Comparison of ENCODE assay signal across 18 cellular contexts in genomic region chr12:42410345-42410744, GRCh38.
A peak's percentile ranks its signal among the peaks of the same experiment; 100 is the strongest.
DNase-seq lines count a peak whose midpoint lies in the region; ATAC-seq and TF ChIP-seq lines count a peak whose summit lies in the region.
"Had no signal": no experiment of that assay in that cellular context is flagged by ENCODE, and none has a peak within 500 bp of the region (broad histone marks: within the 10 kb centered on the region; RNA-seq: fewer than 3 reads in every experiment).

No MANE protein-coding gene starts in this region.

- H2AFZ ChIP-seq in SK-N-SH (ENCODE audit: low read depth) (no peak overlapping the region), hepatocyte (no peak overlapping the region)

- H3K9me2 ChIP-seq in SK-N-SH, result no peaks in the 10 kb centered on the region
- no peaks in the 10 kb centered on the region for H3K9me2 ChIP-seq in hepatocyte (replicated peaks; ENCODE audit: insufficient read depth)

- POLR2A ChIA-PET in SK-N-SH (lab: Yijun Ruan, JAX), result interaction anchor here (0.6 kb wide), 1 partner anchor 1194 kb away, joined by 3 read pairs; no protein-coding TSS in a partner anchor

- 42% methylated on average over 1 of the region's 1 CpG for WGBS in SK-N-SH (ENCODE audit: low lambda C conversion rate)
- 56% methylated on average over 1 of the region's 1 CpG for WGBS in hepatocyte (ENCODE audit: low lambda C conversion rate, missing lambda C conversion rate)
- WGBS in urinary bladder, result 71% methylated on average over 1 of the region's 1 CpG

- no peak for TF ChIP-seq CTCF in SK-N-SH (IDR thresholded peaks at IDR 0.05)
- TF ChIP-seq CTCF in RWPE2 (IDR thresholded peaks at IDR 0.05; ENCODE audit: poor library complexity, severe bottlenecking), result no peak
- TF ChIP-seq CTCF in hepatocyte (IDR thresholded peaks at IDR 0.05; ENCODE audit: poor library complexity), result no peak

- no peak for TF ChIP-seq RAD21 in SK-N-SH (IDR thresholded peaks at IDR 0.05; ENCODE audit: low read length)

- H3K36me3 ChIP-seq in SK-N-SH (replicated peaks in 1 of 2; ENCODE audit: control insufficient read depth in 1 of 2, insufficient read depth in 2 of 2, low read length in 1 of 2) (peaks cover 10 to 24% of the 10 kb centered on the region in 2 experiments), RWPE2 (ENCODE audit: low read depth) (peaks cover 9% of the 10 kb centered on the region), hepatocyte (replicated peaks; ENCODE audit: insufficient read depth, low read depth) (no peaks in the 10 kb centered on the region), urinary bladder (ENCODE audit: insufficient read depth) (no peaks in the 10 kb centered on the region)

- no peaks in the 10 kb centered on the region for H3K27me3 ChIP-seq in SK-N-SH (ENCODE audit: insufficient read depth)
- H3K27me3 ChIP-seq in RWPE2 (ENCODE audit: insufficient read depth, poor library complexity, severe bottlenecking), result no peaks in the 10 kb centered on the region
- H3K27me3 ChIP-seq in hepatocyte, result no peaks in the 10 kb centered on the region

- TF ChIP-seq EP300 in SK-N-SH (IDR thresholded peaks at IDR 0.05; ENCODE audit: borderline replicate concordance in 1 of 2, low read depth in 1 of 2, low read length in 1 of 2), result no peak

- DNase-seq in SK-N-SH, result no peak
- DNase-seq in RWPE2 (ENCODE audit: low spot score), result no peak
- DNase-seq in hepatocyte (ENCODE audit: low spot score), result no peak
- DNase-seq in cerebellar nuclear complex (lab: John Stamatoyannopoulos, UW), result no peak
- no peak for DNase-seq in NCI-H146 treated with DMSO at 0.1 percent for 48 hours (lab: John Stamatoyannopoulos, UW; ENCODE audit: unreplicated experiment)
- DNase-seq in middle frontal gyrus (ENCODE audit: extremely low spot score, low spot score), result no peak
- DNase-seq: CD4-positive, alpha-beta T cell; GOT3; IMR-90; NCI-H1694; NCI-H2227 treated with DMSO at 0.1 percent for 48 hours; NCI-H510A treated with DMSO at 0.1 percent for 48 hours; NCI-H82 had no signal

- H3K9me3 ChIP-seq in SK-N-SH (no peaks in the 10 kb centered on the region), RWPE2 (ENCODE audit: severe bottlenecking) (no peaks in the 10 kb centered on the region), hepatocyte (ENCODE audit: low read depth) (no peaks in the 10 kb centered on the region)
- H3K9me3 ChIP-seq: Caco-2 had no signal

- ATAC-seq in SK-N-SH treated with all-trans-retinoic acid at 6 μM for 48 hours (no peak), RWPE2 (ENCODE audit: low read depth) (0 out of 3 replicates have a peak, but pooled peaks have one; percentile 35)
- ATAC-seq: HCT116, Right ventricle myocardium inferior had no signal

- CTCF ChIA-PET in SK-N-SH (lab: Yijun Ruan, JAX), result interaction anchor here (1.2 to 1.4 kb wide), 2 partner anchors 38 to 72 kb away, joined by 3 to 4 read pairs; no protein-coding TSS in a partner anchor

- H3K4me3 ChIP-seq in SK-N-SH (ENCODE audit: low read depth in 2 of 2, low read length in 1 of 2) (no peak overlapping the region), RWPE2 (ENCODE audit: severe bottlenecking) (no peak overlapping the region), hepatocyte (no peak overlapping the region), urinary bladder (ENCODE audit: low read depth, low read length) (no peak overlapping the region)

- peaks cover 6% of the 10 kb centered on the region; the same call in 1 of the 2 replicates for H3K79me2 ChIP-seq in SK-N-SH (ENCODE audit: insufficient read depth)
- no peaks in the 10 kb centered on the region for H3K79me2 ChIP-seq in hepatocyte

- H4K20me1 ChIP-seq in SK-N-SH (ENCODE audit: insufficient read depth), result no peaks in the 10 kb centered on the region
- peaks cover 4% of the 10 kb centered on the region for H4K20me1 ChIP-seq in hepatocyte (ENCODE audit: insufficient read depth, poor library complexity, severe bottlenecking)

- H3K4me2 ChIP-seq in SK-N-SH, result no peak overlapping the region; the same call in 1 of the 2 replicates
- H3K4me2 ChIP-seq in hepatocyte, result peak overlapping the region; percentile 41

- no peak overlapping the region for H3K9ac ChIP-seq in SK-N-SH

- H3K27ac ChIP-seq in SK-N-SH (ENCODE audit: low read depth in 2 of 2, low read length in 1 of 2) (no peak overlapping the region; a peak in 1 of 4 replicates), RWPE2 (ENCODE audit: poor library complexity, severe bottlenecking) (no peak overlapping the region), hepatocyte (no peak overlapping the region), urinary bladder (ENCODE audit: low read depth) (peak overlapping the region; percentile 23)

- no peaks in the 10 kb centered on the region; a peak in 1 of 4 replicates for H3K4me1 ChIP-seq in SK-N-SH (ENCODE audit: control insufficient read depth in 1 of 2, insufficient read depth in 2 of 2, low read depth in 1 of 2, low read length in 1 of 2)
- H3K4me1 ChIP-seq in RWPE2 (ENCODE audit: insufficient read depth, poor library complexity, severe bottlenecking), result no peaks in the 10 kb centered on the region
- peaks cover 7% of the 10 kb centered on the region for H3K4me1 ChIP-seq in hepatocyte (ENCODE audit: insufficient read depth)
- H3K4me1 ChIP-seq in urinary bladder (ENCODE audit: insufficient read depth), result no peaks in the 10 kb centered on the region

- peaks cover 6% of the 10 kb centered on the region for H3F3A ChIP-seq in SK-N-SH (replicated peaks; ENCODE audit: insufficient read depth)

TF ChIP-seq in SK-N-SH treated with all-trans-retinoic acid at 6 μM for 48 hours, 23 proteins besides CTCF, POLR2A, EP300 and RAD21:
- no peak for TF ChIP-seq TOX (CRISPR knock-in tag; IDR thresholded peaks at IDR 0.05; ENCODE audit: borderline replicate concordance)
- TF ChIP-seq ISL1 (CRISPR knock-in tag; IDR thresholded peaks at IDR 0.05), result peak; percentile 66

TF ChIP-seq in SK-N-SH, 30 proteins besides CTCF, POLR2A, EP300 and RAD21 (continues in another document):
- TF ChIP-seq MEF2A (IDR thresholded peaks at IDR 0.05; ENCODE audit: borderline replicate concordance, low read depth) (no peak), RFX5 (IDR thresholded peaks at IDR 0.05; ENCODE audit: low read length) (no peak), FOSL2 (IDR thresholded peaks at IDR 0.05; ENCODE audit: borderline replicate concordance, low read depth) (no peak), FOXJ3 (CRISPR knock-in tag; IDR thresholded peaks at IDR 0.05) (no peak), SMC3 (IDR thresholded peaks at IDR 0.05; ENCODE audit: low read depth, low read length) (no peak), CHD2 (IDR thresholded peaks at IDR 0.05; ENCODE audit: low read length, partially characterized antibody) (no peak), TAF1 (IDR thresholded peaks at IDR 0.05; ENCODE audit: borderline replicate concordance, low read depth, low read length) (no peak), GATA2 (CRISPR knock-in tag; IDR thresholded peaks at IDR 0.05) (no peak), IRF3 (IDR thresholded peaks at IDR 0.05; ENCODE audit: low read depth, low read length) (no peak), RXRA (IDR thresholded peaks at IDR 0.05; ENCODE audit: borderline replicate concordance, low read depth) (no peak), NRF1 (IDR thresholded peaks at IDR 0.05; ENCODE audit: low read depth, low read length) (no peak), ELF1 (IDR thresholded peaks at IDR 0.05) (no peak)
- TF ChIP-seq, protein P1, sequence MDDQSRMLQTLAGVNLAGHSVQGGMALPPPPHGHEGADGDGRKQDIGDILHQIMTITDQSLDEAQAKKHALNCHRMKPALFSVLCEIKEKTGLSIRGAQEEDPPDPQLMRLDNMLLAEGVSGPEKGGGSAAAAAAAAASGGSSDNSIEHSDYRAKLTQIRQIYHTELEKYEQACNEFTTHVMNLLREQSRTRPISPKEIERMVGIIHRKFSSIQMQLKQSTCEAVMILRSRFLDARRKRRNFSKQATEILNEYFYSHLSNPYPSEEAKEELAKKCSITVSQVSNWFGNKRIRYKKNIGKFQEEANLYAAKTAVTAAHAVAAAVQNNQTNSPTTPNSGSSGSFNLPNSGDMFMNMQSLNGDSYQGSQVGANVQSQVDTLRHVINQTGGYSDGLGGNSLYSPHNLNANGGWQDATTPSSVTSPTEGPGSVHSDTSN (IDR thresholded peaks at IDR 0.05), result no peak
- TF ChIP-seq, protein P2, sequence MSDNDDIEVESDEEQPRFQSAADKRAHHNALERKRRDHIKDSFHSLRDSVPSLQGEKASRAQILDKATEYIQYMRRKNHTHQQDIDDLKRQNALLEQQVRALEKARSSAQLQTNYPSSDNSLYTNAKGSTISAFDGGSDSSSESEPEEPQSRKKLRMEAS (IDR thresholded peaks at IDR 0.05; ENCODE audit: low read depth), result no peak
